In genomic region chr18:3262234-3263171, GRCh38 we compare ENCODE assay signal across 1 cellular context.
TF ChIP-seq lines count a peak whose summit lies in the region.

No MANE protein-coding gene starts in this region.

TF ChIP-seq in HepG2, 621 proteins besides CTCF, POLR2A, EP300 and RAD21 (continues in another document):
- TF ChIP-seq AKNA (CRISPR knock-in tag; IDR thresholded peaks at IDR 0.05; ENCODE audit: borderline replicate concordance) (no peak), ZNF430 (CRISPR knock-in tag; IDR thresholded peaks at IDR 0.05) (peak; percentile 16; the same call in 1 of the 2 replicates), CHCHD3 (CRISPR knock-in tag; IDR thresholded peaks at IDR 0.05) (0 out of 2 replicates have a peak, but pooled peaks have one; percentile 3), TBP (CRISPR knock-in tag; IDR thresholded peaks at IDR 0.05) (no peak), AGO2 (optimal IDR thresholded peaks at IDR 0.05; ENCODE audit: low read depth, low read length) (peak; percentile 81), HNRNPK (IDR thresholded peaks at IDR 0.05; ENCODE audit: low read depth, low read length, poor library complexity, severe bottlenecking) (peak; percentile 43), HMGXB4 (CRISPR knock-in tag; IDR thresholded peaks at IDR 0.05; ENCODE audit: borderline replicate concordance in 1 of 2, low read depth in 1 of 2) (peak in 1 of 2 experiments; percentile 17; a peak in 1 of 4 replicates), AKAP8 (CRISPR knock-in tag; IDR thresholded peaks at IDR 0.05) (no peak), ZNF562 (CRISPR knock-in tag; IDR thresholded peaks at IDR 0.05; ENCODE audit: borderline replicate concordance) (no peak), SP5 (CRISPR knock-in tag; IDR thresholded peaks at IDR 0.05; ENCODE audit: borderline replicate concordance, low read depth) (0 out of 2 replicates have a peak, but pooled peaks have one; percentile 2), NCOA1 (CRISPR knock-in tag; IDR thresholded peaks at IDR 0.05) (no peak), TARDBP (CRISPR knock-in tag; IDR thresholded peaks at IDR 0.05) (0 out of 2 replicates have a peak, but pooled peaks have one; percentile 9), BCL6 (CRISPR knock-in tag; IDR thresholded peaks at IDR 0.05) (no peak), NRL (CRISPR knock-in tag; IDR thresholded peaks at IDR 0.05; ENCODE audit: borderline replicate concordance) (peak; percentile 6; the same call in 1 of the 2 replicates), ZNF777 (CRISPR knock-in tag; IDR thresholded peaks at IDR 0.05) (0 out of 2 replicates have a peak, but pooled peaks have one; percentile 2), ZNF24 (IDR thresholded peaks at IDR 0.05) (no peak), FOXM1 (CRISPR knock-in tag; IDR thresholded peaks at IDR 0.05) (no peak), UBTF (CRISPR knock-in tag; IDR thresholded peaks at IDR 0.05) (peak; percentile 38; the same call in 1 of the 2 replicates), SALL2 (CRISPR knock-in tag; IDR thresholded peaks at IDR 0.05) (peak; percentile 20; the same call in 1 of the 2 replicates), CSRNP1 (CRISPR knock-in tag; IDR thresholded peaks at IDR 0.05) (no peak), ZSCAN21 (CRISPR knock-in tag; IDR thresholded peaks at IDR 0.05; ENCODE audit: borderline replicate concordance) (peak; percentile 36; the same call in 1 of the 2 replicates), ZBTB3 (CRISPR knock-in tag; IDR thresholded peaks at IDR 0.05; ENCODE audit: borderline replicate concordance, low read depth) (no peak), ZNF746 (CRISPR knock-in tag; IDR thresholded peaks at IDR 0.05) (no peak), TP53 (CRISPR knock-in tag; conservative IDR thresholded peaks at IDR 0.05) (no peak), KDM6A (CRISPR knock-in tag; IDR thresholded peaks at IDR 0.05; ENCODE audit: low read depth) (no peak), CHD2 (IDR thresholded peaks at IDR 0.05; ENCODE audit: low read depth, low read length) (peak; percentile 84; the same call in 1 of the 2 replicates), MEIS1 (CRISPR knock-in tag; IDR thresholded peaks at IDR 0.05; ENCODE audit: borderline replicate concordance) (no peak; the same call in 1 of the 2 replicates), MEIS2 (CRISPR knock-in tag; IDR thresholded peaks at IDR 0.05) (peak; percentile 43; the same call in 1 of the 2 replicates), CEBPB (IDR thresholded peaks at IDR 0.05; ENCODE audit: borderline replicate concordance, low read depth, low read length) (no peak), NFE2L1 (CRISPR knock-in tag; IDR thresholded peaks at IDR 0.05; ENCODE audit: borderline replicate concordance) (no peak), ZNF274 (CRISPR knock-in tag; IDR thresholded peaks at IDR 0.05) (no peak), ZKSCAN1 (IDR thresholded peaks at IDR 0.05; ENCODE audit: low read length) (no peak), ZBTB10 (CRISPR knock-in tag; IDR thresholded peaks at IDR 0.05; ENCODE audit: borderline replicate concordance) (no peak), ZNF724P (CRISPR knock-in tag; IDR thresholded peaks at IDR 0.05; ENCODE audit: borderline replicate concordance) (0 out of 2 replicates have a peak, but pooled peaks have one; percentile 12), CREB1 (IDR thresholded peaks at IDR 0.05) (no peak), CREB1 (CRISPR knock-in tag; IDR thresholded peaks at IDR 0.05) (no peak), IKZF5 (CRISPR knock-in tag; IDR thresholded peaks at IDR 0.05) (no peak), KDM5A (IDR thresholded peaks at IDR 0.05; ENCODE audit: borderline replicate concordance, low read length) (peak; percentile 52; the same call in 1 of the 2 replicates), ZNF263 (CRISPR knock-in tag; IDR thresholded peaks at IDR 0.05) (peak; percentile 62; the same call in 1 of the 2 replicates), SAP130 (CRISPR knock-in tag; IDR thresholded peaks at IDR 0.05; ENCODE audit: low read depth) (peak; percentile 14), ZNF687 (CRISPR knock-in tag; IDR thresholded peaks at IDR 0.05) (peak; percentile 20; the same call in 1 of the 2 replicates), ZNF607 (CRISPR knock-in tag; IDR thresholded peaks at IDR 0.05; ENCODE audit: borderline replicate concordance) (peak; percentile 38; the same call in 1 of the 2 replicates), ZNF616 (CRISPR knock-in tag; IDR thresholded peaks at IDR 0.05; ENCODE audit: low read depth) (no peak), RARG (CRISPR knock-in tag; IDR thresholded peaks at IDR 0.05; ENCODE audit: low read depth) (0 out of 2 replicates have a peak, but pooled peaks have one; percentile 28), RBFOX2 (IDR thresholded peaks at IDR 0.05; ENCODE audit: low read depth, low read length) (peak; percentile 80), ZBTB38 (CRISPR knock-in tag; IDR thresholded peaks at IDR 0.05) (0 out of 2 replicates have a peak, but pooled peaks have one; percentile 46), ZNF816 (CRISPR knock-in tag; IDR thresholded peaks at IDR 0.05; ENCODE audit: borderline replicate concordance) (peak; percentile 20; the same call in 1 of the 2 replicates)
